In the genomic region with DNA sequence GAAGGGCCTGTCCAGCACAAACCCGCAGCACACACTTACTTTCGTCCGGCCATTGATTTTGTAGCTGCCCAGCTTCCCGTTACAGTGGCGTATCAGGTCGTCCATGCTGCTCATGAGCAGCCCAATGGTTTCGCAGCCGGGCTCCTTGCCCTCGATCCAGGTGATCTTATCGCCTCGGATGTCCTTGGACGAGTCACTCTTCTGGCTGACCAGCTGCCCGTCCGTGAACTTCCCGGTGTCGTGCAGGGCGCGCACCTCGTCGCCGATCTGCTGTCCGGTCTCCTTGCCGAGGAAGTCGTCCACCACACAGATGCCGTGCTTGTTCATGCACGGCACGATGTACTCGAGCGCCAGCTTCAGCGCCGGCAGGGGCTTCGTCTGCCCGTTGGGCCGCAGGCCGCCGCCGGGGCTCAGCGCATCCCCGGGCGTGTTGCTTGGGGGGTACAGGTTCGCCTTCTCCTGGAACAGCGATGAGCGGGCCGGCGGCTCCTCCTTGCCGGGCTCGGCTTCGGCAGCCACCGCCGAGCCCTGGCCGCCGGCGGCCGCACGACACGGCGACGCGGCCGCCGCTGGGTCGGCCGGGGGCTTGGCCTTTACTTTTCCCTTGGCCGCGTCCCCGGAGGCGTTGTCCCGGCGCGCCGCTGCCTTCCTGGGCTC, we compare ENCODE assay signal across 8 cellular contexts. TPM values are rescaled to one million over a fixed set of nuclear protein-coding genes. Genes with fewer than 3 reads are reported as not detected.
DNase-seq lines count a peak whose midpoint lies in the region; ATAC-seq and TF ChIP-seq lines count a peak whose summit lies in the region.

No MANE protein-coding gene starts in this region.

- no peak overlapping the region for H3K9ac ChIP-seq in neural progenitor cell

- H4K20me1 ChIP-seq in OCI-LY7 (ENCODE audit: insufficient read depth, low read length) (peaks cover 25% of the 10 kb centered on the region), neural progenitor cell (ENCODE audit: low read depth) (peaks cover 51% of the 10 kb centered on the region)

- peaks cover 47% of the 10 kb centered on the region for H3K4me1 Mint-ChIP-seq in activated T-helper 2 cell treated with anti-CD3 and anti-CD28 coated beads, Interferon-gamma antibody, Interleukin-2, Interleukin-4, amounts not matched to agents 10 μg/mL and 5 μg/mL and 100 μg/mL, durations not matched to agents 14 hours and 24 hours and 36 hours (ENCODE audit: low read depth)
- peaks cover 32% of the 10 kb centered on the region for H3K4me1 Mint-ChIP-seq in neural progenitor cell

- H3K27me3 ChIP-seq in neural progenitor cell (peaks cover 68% of the 10 kb centered on the region), upper lobe of right lung (no peaks in the 10 kb centered on the region)

- H3K27ac ChIP-seq in OCI-LY7 (ENCODE audit: low read depth, low read length, poor library complexity, severe bottlenecking) (peak overlapping the region; percentile 75), neural progenitor cell (no peak overlapping the region), upper lobe of right lung (peak overlapping the region; percentile 96)

- H3K4me3 ChIP-seq in OCI-LY7 (ENCODE audit: low read depth, low read length, poor library complexity, severe bottlenecking) (peak overlapping the region; percentile 83), foreskin fibroblast (ENCODE audit: low read depth in 1 of 2, low read length in 2 of 2) (peak overlapping the region; percentile 68 to 90), neural progenitor cell (peak overlapping the region; percentile 88), upper lobe of right lung (peak overlapping the region; percentile 77)

- POLR2A ChIA-PET in OCI-LY7 (lab: Charles Lee): interaction anchor here (0.5 to 2.7 kb wide), 14 partner anchors 9 to 1273 kb away, joined by 3 to 21 read pairs (median 4); a partner anchor contains a TSS

- TF ChIP-seq CTCF in OCI-LY7 (conservative IDR thresholded peaks at IDR 0.05; ENCODE audit: low read length): no peak
- no peak for TF ChIP-seq CTCF in foreskin fibroblast (IDR thresholded peaks at IDR 0.05; ENCODE audit: low read depth, low read length)
- TF ChIP-seq CTCF in neural progenitor cell (IDR thresholded peaks at IDR 0.05): no peak
- TF ChIP-seq CTCF in upper lobe of right lung (IDR thresholded peaks at IDR 0.05): no peak

- H3K4me1 ChIP-seq in OCI-LY7 (ENCODE audit: insufficient read depth, low read length, poor library complexity, severe bottlenecking) (peaks cover 37% of the 10 kb centered on the region), neural progenitor cell (peaks cover 24% of the 10 kb centered on the region), upper lobe of right lung (peaks cover 43% of the 10 kb centered on the region)

- no TSS peak for BruUV-seq in OCI-LY7 (replicated peaks; lab: Mats Ljungman, UMichigan)

- peak overlapping the region; percentile 90 for H3K4me3 Mint-ChIP-seq in activated T-helper 2 cell treated with anti-CD3 and anti-CD28 coated beads, Interferon-gamma antibody, Interleukin-2, Interleukin-4, amounts not matched to agents 10 μg/mL and 5 μg/mL and 100 μg/mL, durations not matched to agents 14 hours and 24 hours and 36 hours (ENCODE audit: low read depth)
- H3K4me3 Mint-ChIP-seq in neural progenitor cell: peak overlapping the region; percentile 93

- H3K27ac Mint-ChIP-seq in activated T-helper 2 cell treated with anti-CD3 and anti-CD28 coated beads, Interferon-gamma antibody, Interleukin-2, Interleukin-4, amounts not matched to agents 10 μg/mL and 5 μg/mL and 100 μg/mL, durations not matched to agents 14 hours and 24 hours and 36 hours: peak overlapping the region; percentile 80
- peak overlapping the region; percentile 93 for H3K27ac Mint-ChIP-seq in neural progenitor cell

- no peaks in the 10 kb centered on the region for H3K9me3 Mint-ChIP-seq in activated T-helper 2 cell treated with anti-CD3 and anti-CD28 coated beads, Interferon-gamma antibody, Interleukin-2, Interleukin-4, amounts not matched to agents 10 μg/mL and 5 μg/mL and 100 μg/mL, durations not matched to agents 14 hours and 24 hours and 36 hours
- H3K9me3 Mint-ChIP-seq in neural progenitor cell: no peaks in the 10 kb centered on the region

- peak; percentile 65 for DNase-seq in NCI-H82 (lab: John Stamatoyannopoulos, UW)
- no peak for DNase-seq in NCI-H82 treated with DMSO at 0.1 percent for 48 hours (lab: John Stamatoyannopoulos, UW; ENCODE audit: unreplicated experiment)
- peak; percentile 75 for DNase-seq in OCI-LY7 (ENCODE audit: low spot score)
- DNase-seq in activated T-helper 2 cell treated with anti-CD3 and anti-CD28 coated beads, Interferon-gamma antibody, Interleukin-2, Interleukin-4, amounts not matched to agents 10 μg/mL and 5 μg/mL and 100 μg/mL, durations not matched to agents 14 hours and 24 hours and 36 hours (ENCODE audit: low spot score): peak; percentile 40
- DNase-seq in foreskin fibroblast: peak in 1 of 2 donors; percentile 67
- peak; percentile 66 for DNase-seq in neural progenitor cell (ENCODE audit: low spot score)
- peak; percentile 77 for DNase-seq in upper lobe of right lung

- peaks cover 27% of the 10 kb centered on the region for H3K27me3 Mint-ChIP-seq in activated T-helper 2 cell treated with anti-CD3 and anti-CD28 coated beads, Interferon-gamma antibody, Interleukin-2, Interleukin-4, amounts not matched to agents 10 μg/mL and 5 μg/mL and 100 μg/mL, durations not matched to agents 14 hours and 24 hours and 36 hours (ENCODE audit: low read depth)
- peaks cover 2% of the 10 kb centered on the region for H3K27me3 Mint-ChIP-seq in neural progenitor cell (ENCODE audit: insufficient read depth, low read depth)

- H3K36me3 ChIP-seq in OCI-LY7 (ENCODE audit: insufficient read depth, low read length) (no peaks in the 10 kb centered on the region), neural progenitor cell (no peaks in the 10 kb centered on the region), upper lobe of right lung (no peaks in the 10 kb centered on the region)

- peak overlapping the region; percentile 47; the same call in 1 of the 2 replicates for H2AFZ ChIP-seq in OCI-LY7 (ENCODE audit: low read length)
- H2AFZ ChIP-seq in neural progenitor cell (replicated peaks): peak overlapping the region; percentile 19

- H3K9me2 ChIP-seq in OCI-LY7 (ENCODE audit: insufficient read depth, low read length): no peaks in the 10 kb centered on the region

- intact Hi-C loops in OCI-LY7 (cut with micrococcal nuclease; ENCODE audit: unreplicated experiment): loop anchor here (2.0 to 5.0 kb wide), 5 partner anchors 62 to 1864 kb away; a partner anchor contains a TSS
- intact Hi-C loops in activated T-helper 2 cell treated with anti-CD3 and anti-CD28 coated beads, Interferon-gamma antibody, Interleukin-2, Interleukin-4, amounts not matched to agents 10 μg/mL and 5 μg/mL and 100 μg/mL, durations not matched to agents 14 hours and 24 hours and 36 hours (cut with micrococcal nuclease): loop anchor here (5.0 kb wide), 3 partner anchors 64 to 181 kb away; no protein-coding TSS in a partner anchor
- intact Hi-C loops in upper lobe of right lung (cut with DNase I): no loop called here

- no peaks in the 10 kb centered on the region for H3K9me3 ChIP-seq in OCI-LY7 (ENCODE audit: low read length)
- no peaks in the 10 kb centered on the region for H3K9me3 ChIP-seq in neural progenitor cell (ENCODE audit: low read depth)
- no peaks in the 10 kb centered on the region for H3K9me3 ChIP-seq in upper lobe of right lung

- H3F3A ChIP-seq in neural progenitor cell (ENCODE audit: low read depth): peaks cover 31% of the 10 kb centered on the region

- CTCF ChIA-PET in OCI-LY7 (lab: Charles Lee; ENCODE audit: unreplicated experiment): interaction anchor here (0.6 kb wide), 1 partner anchor 140 kb away, joined by 3 read pairs; no protein-coding TSS in a partner anchor

- peak overlapping the region; percentile 97 for H3K4me2 ChIP-seq in OCI-LY7 (ENCODE audit: low read length)
- H3K4me2 ChIP-seq in neural progenitor cell: peak overlapping the region; percentile 83

- H3K79me2 ChIP-seq in OCI-LY7 (ENCODE audit: insufficient read depth, low read depth, low read length) (peaks cover 49% of the 10 kb centered on the region), neural progenitor cell (ENCODE audit: low read depth) (peaks cover 49% of the 10 kb centered on the region)

- ATAC-seq in HG02943 (IDR thresholded peaks at IDR 0.05; ENCODE audit: low read depth, unreplicated experiment) (peak; percentile 14), upper lobe of right lung (peak; percentile 7)

- H3K36me3 Mint-ChIP-seq in activated T-helper 2 cell treated with anti-CD3 and anti-CD28 coated beads, Interferon-gamma antibody, Interleukin-2, Interleukin-4, amounts not matched to agents 10 μg/mL and 5 μg/mL and 100 μg/mL, durations not matched to agents 14 hours and 24 hours and 36 hours (ENCODE audit: low read depth): peaks cover 31% of the 10 kb centered on the region
- H3K36me3 Mint-ChIP-seq in neural progenitor cell: peaks cover 2% of the 10 kb centered on the region

RNA-seq across cellular contexts. Expression of a gene that starts 1.0 kb away (rescaled TPM):
- 17.8 and 19.0 TPM in 2 replicates for total RNA-seq in OCI-LY7 (2014; rRNA removed; shearing (Covaris generic))
- 27.0 and 36.6 TPM in 2 replicates for total RNA-seq in OCI-LY7 (2022)
- total RNA-seq in activated T-helper 2 cell treated with anti-CD3 and anti-CD28 coated beads, Interferon-gamma antibody, Interleukin-2, Interleukin-4, amounts not matched to agents 10 μg/mL and 5 μg/mL and 100 μg/mL, durations not matched to agents 14 hours and 24 hours and 36 hours: 20.2 and 24.4 TPM in 2 replicates
- 24.3 and 30.3 TPM in 2 replicates for total RNA-seq in neural progenitor cell (ENCODE audit: low replicate concordance)
- 23.5 TPM for total RNA-seq in upper lobe of right lung
